ENCODE assay signal across 8 cellular contexts in the genomic region with DNA sequence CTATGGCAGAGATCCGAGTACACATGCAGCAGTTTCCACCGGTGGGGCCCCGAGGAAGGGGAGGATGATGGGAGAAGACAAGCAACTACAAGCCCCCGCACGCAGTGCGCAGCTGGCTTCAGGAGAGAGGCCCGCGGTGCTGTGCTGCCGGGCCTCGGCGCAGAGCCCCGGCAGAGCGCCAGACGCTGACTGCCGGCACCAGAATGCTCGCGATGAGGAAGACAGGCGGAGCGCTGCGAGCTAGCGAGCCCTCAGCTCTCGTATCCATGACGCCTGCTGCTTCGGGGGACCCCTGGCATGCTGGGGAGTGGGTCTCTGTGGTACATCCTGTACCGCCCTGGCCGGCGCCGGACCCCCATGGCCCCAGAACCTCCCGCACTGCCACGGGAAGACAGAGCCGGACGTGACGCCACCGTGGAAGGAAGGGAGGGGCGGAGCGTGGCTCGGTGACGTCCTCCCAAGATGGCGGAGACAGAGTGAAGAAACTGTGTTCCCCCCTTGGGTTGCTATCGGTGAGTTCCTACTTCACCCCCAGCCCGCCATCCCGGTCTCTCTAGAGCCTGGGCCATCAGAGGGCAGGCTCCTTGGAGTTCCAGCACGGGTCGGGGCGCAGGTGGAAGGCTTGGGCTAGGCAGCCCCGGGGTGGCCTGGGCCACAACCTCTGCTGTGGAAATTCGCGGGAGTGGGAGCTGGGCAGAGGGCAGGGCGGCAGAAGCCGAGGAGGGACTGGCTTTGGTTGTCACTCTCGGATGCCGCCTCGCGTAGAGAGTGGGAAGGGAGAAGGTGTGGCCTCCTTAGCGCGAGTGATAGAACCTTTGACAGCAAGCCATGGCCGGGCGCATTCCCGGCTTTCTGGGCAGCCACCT. TPM values are rescaled to one million over a fixed set of nuclear protein-coding genes. Genes with fewer than 3 reads are reported as not detected.
DNase-seq lines count a peak whose midpoint lies in the region; ATAC-seq, FAIRE-seq and TF ChIP-seq lines count a peak whose summit lies in the region.

MYNN (plus strand) TSS at position 446 of the 866 bp plus-strand sequence. CDS start 900 bp downstream, outside the sequence.

- peak within 1 kb of the TSS; percentile 86 for H2AFZ ChIP-seq in KMS-11 (ENCODE audit: low read depth)
- peak within 1 kb of the TSS; percentile 75 for H2AFZ ChIP-seq in fibroblast of lung (ENCODE audit: low read length)

- no peaks in the 10 kb centered on the region for H3K27me3 ChIP-seq in KMS-11 (ENCODE audit: insufficient read depth, low read depth)
- H3K27me3 ChIP-seq in fibroblast of lung (ENCODE audit: control insufficient read depth, insufficient read depth, low read length) = no peaks in the 10 kb centered on the region
- no peaks in the 10 kb centered on the region for H3K27me3 ChIP-seq in naive thymus-derived CD4-positive, alpha-beta T cell (ENCODE audit: control insufficient read depth in 2 of 2, insufficient read depth in 2 of 2, low read length in 2 of 2)

- CTCF ChIA-PET in naive thymus-derived CD4-positive, alpha-beta T cell (lab: Charles Lee) = interaction anchor here (0.6 to 3.2 kb wide), 5 partner anchors 9 to 593 kb away, joined by 3 to 15 read pairs (median 3); partner anchors contain the start of gene TERC

- H3K79me2 ChIP-seq in KMS-11 (ENCODE audit: insufficient read depth, low read depth) = peaks cover 26% of the 10 kb centered on the region
- peaks cover 27% of the 10 kb centered on the region for H3K79me2 ChIP-seq in fibroblast of lung (ENCODE audit: control insufficient read depth, insufficient read depth, low read length)

- intact Hi-C loops in naive thymus-derived CD4-positive, alpha-beta T cell (cut with micrococcal nuclease) = loop anchor here (1.0 to 10.0 kb wide), 16 partner anchors 8 to 1687 kb away; partner anchors contain the start of genes PHC3 (in 2 of the 2), PRKCI (in 2 of the 2), SEC62 (in 2 of the 2) and SKIL (in 2 of the 2)

- no peaks in the 10 kb centered on the region for H3K9me3 ChIP-seq in fibroblast of lung (ENCODE audit: control insufficient read depth, insufficient read depth, low read depth, low read length)
- no peaks in the 10 kb centered on the region for H3K9me3 ChIP-seq in naive thymus-derived CD4-positive, alpha-beta T cell (ENCODE audit: control insufficient read depth in 2 of 3, low read length in 3 of 3)

- peak; percentile 44; the same call in 1 of the 2 replicates for TF ChIP-seq CTCF in KMS-11 (conservative IDR thresholded peaks at IDR 0.05; ENCODE audit: low read depth, low read length)
- TF ChIP-seq CTCF in fibroblast of lung (conservative IDR thresholded peaks at IDR 0.05 in 1 of 2, IDR thresholded peaks at IDR 0.05 in 1 of 2; ENCODE audit: low read depth in 1 of 2, low read length in 2 of 2) = no peak

- no peaks in the 10 kb centered on the region for H3K36me3 ChIP-seq in KMS-11 (ENCODE audit: insufficient read depth)
- no peaks in the 10 kb centered on the region for H3K36me3 ChIP-seq in fibroblast of lung (ENCODE audit: control insufficient read depth, insufficient read depth, low read length)
- peaks cover 0 to 25% (median 13%) of the 10 kb centered on the region in 3 experiments for H3K36me3 ChIP-seq in naive thymus-derived CD4-positive, alpha-beta T cell (ENCODE audit: control insufficient read depth in 2 of 3, insufficient read depth in 3 of 3, low read length in 3 of 3)

- H4K20me1 ChIP-seq in KMS-11 (ENCODE audit: insufficient read depth) (no peaks in the 10 kb centered on the region), fibroblast of lung (ENCODE audit: control insufficient read depth, extremely low read depth, insufficient read depth, low read length) (no peaks in the 10 kb centered on the region)

- H3K4me1 ChIP-seq in KMS-11 (ENCODE audit: low read depth, poor library complexity, severe bottlenecking) (peaks cover 21% of the 10 kb centered on the region), fibroblast of lung (ENCODE audit: control insufficient read depth, extremely low read depth, insufficient read depth, low read length) (peaks cover 5% of the 10 kb centered on the region)
- peaks cover 15 to 22% of the 10 kb centered on the region in 2 donors for H3K4me1 ChIP-seq in naive thymus-derived CD4-positive, alpha-beta T cell (ENCODE audit: control insufficient read depth in 2 of 2, insufficient read depth in 2 of 2, low read length in 2 of 2)

- POLR2A ChIA-PET in naive thymus-derived CD4-positive, alpha-beta T cell (lab: Charles Lee) = interaction anchor here (0.6 to 3.7 kb wide), 20 partner anchors 10 to 1096 kb away, joined by 3 to 89 read pairs (median 4); partner anchors contain the start of genes GPR160, LRRC34, LRRIQ4 and PHC3

- peaks cover 0 to 25% (median 20%) of the 10 kb centered on the region in 5 donors for H3K36me3 Mint-ChIP-seq in naive thymus-derived CD4-positive, alpha-beta T cell

- no peak for FAIRE-seq in RCC 7860 (lab: Jason Lieb, UNC)

- H3K4me3 ChIP-seq in KMS-11 (IDR thresholded peaks at IDR 0.05; ENCODE audit: insufficient read depth, low read depth, low read length) (peak within 1 kb of the TSS; percentile 94), fibroblast of lung (replicated peaks in 1 of 4; ENCODE audit: control extremely low read depth in 1 of 4, insufficient read depth in 1 of 4, low read depth in 3 of 4, low read length in 4 of 4) (peak within 1 kb of the TSS; percentile 86 to 97 (median 91))
- peak within 1 kb of the TSS; percentile 87 for H3K4me3 ChIP-seq in naive thymus-derived CD4-positive, alpha-beta T cell (ENCODE audit: low read length)

- peaks cover 0 to 5% (median 0%) of the 10 kb centered on the region in 5 donors for H3K27me3 Mint-ChIP-seq in naive thymus-derived CD4-positive, alpha-beta T cell

- DNase-seq in DMS79 (lab: John Stamatoyannopoulos, UW) (peak; percentile 85), RCC 7860 (ENCODE audit: low spot score) (peak; percentile 75), activated T-helper 1 cell treated with Interleukin-2 at 50 U/mL for 16 hours (ENCODE audit: low read depth) (peak; percentile 84), fibroblast of lung (ENCODE audit: low read depth in 2 of 2) (peak; percentile 84 to 88)
- DNase-seq in naive thymus-derived CD4-positive, alpha-beta T cell = peak; percentile 87 to 95 (median 93)
- DNase-seq in stimulated activated naive CD4-positive, alpha-beta T cell (lab: John Stamatoyannopoulos, UW) = peak; percentile 83 to 96 (median 90)

- peak within 1 kb of the TSS; percentile 91 to 99 (median 97) for H3K4me3 Mint-ChIP-seq in naive thymus-derived CD4-positive, alpha-beta T cell

- peak within 1 kb of the TSS; percentile 96 to 100 (median 99) for H3K27ac Mint-ChIP-seq in naive thymus-derived CD4-positive, alpha-beta T cell

- H3K4me2 ChIP-seq in KMS-11 = peak within 1 kb of the TSS; percentile 59
- peak within 1 kb of the TSS; percentile 86 for H3K4me2 ChIP-seq in fibroblast of lung (ENCODE audit: extremely low read depth, insufficient read depth, low read length)

- H3K9ac ChIP-seq in KMS-11 (peak within 1 kb of the TSS; percentile 97), fibroblast of lung (ENCODE audit: insufficient read depth, low read length) (peak within 1 kb of the TSS; percentile 97)

- peak; percentile 87 for ATAC-seq in GM21717 (IDR thresholded peaks at IDR 0.05; ENCODE audit: unreplicated experiment)
- peak; percentile 90 for ATAC-seq in naive thymus-derived CD4-positive, alpha-beta T cell

- H3K9me3 Mint-ChIP-seq in naive thymus-derived CD4-positive, alpha-beta T cell = peaks cover 0 to 18% (median 0%) of the 10 kb centered on the region in 11 donors

- peaks cover 18 to 69% (median 56%) of the 10 kb centered on the region in 7 donors for H3K4me1 Mint-ChIP-seq in naive thymus-derived CD4-positive, alpha-beta T cell

- H3K27ac ChIP-seq in KMS-11 (peak within 1 kb of the TSS; percentile 89), fibroblast of lung (ENCODE audit: insufficient read depth, low read length) (peak within 1 kb of the TSS; percentile 99)
- H3K27ac ChIP-seq in naive thymus-derived CD4-positive, alpha-beta T cell (ENCODE audit: low read depth, low read length) = peak within 1 kb of the TSS; percentile 100

RNA-seq across cellular contexts. Expression of gene MYNN, which starts in this region (rescaled TPM):
- total RNA-seq in fibroblast of lung = 32.7 and 33.6 TPM in 2 replicates
- polyA plus RNA-seq in fibroblast of lung = 15.3 and 20.0 TPM in 2 replicates
- polyA plus RNA-seq in fibroblast of lung (2012) = 9.7 and 10.9 TPM in 2 replicates
- polyA minus RNA-seq in fibroblast of lung (ENCODE audit: low replicate concordance) = 1.5 TPM in 1 of 2 replicates, not detected in the other
- 10 to 100 TPM; 16.2 to 20.8 (median 19.0) TPM for total RNA-seq in naive thymus-derived CD4-positive, alpha-beta T cell
- polyA plus RNA-seq in naive thymus-derived CD4-positive, alpha-beta T cell = 10 to 100 TPM; 12.8 to 16.3 TPM

Comparison
In these comparisons a context has a peak if more than half of its experiments do, and no peak if none do; other contexts are left out.
1. Peak in every context shown above with its lines: DNase-seq, ATAC-seq, H3K4me3 ChIP-seq and H3K27ac ChIP-seq.